In the genomic region with DNA sequence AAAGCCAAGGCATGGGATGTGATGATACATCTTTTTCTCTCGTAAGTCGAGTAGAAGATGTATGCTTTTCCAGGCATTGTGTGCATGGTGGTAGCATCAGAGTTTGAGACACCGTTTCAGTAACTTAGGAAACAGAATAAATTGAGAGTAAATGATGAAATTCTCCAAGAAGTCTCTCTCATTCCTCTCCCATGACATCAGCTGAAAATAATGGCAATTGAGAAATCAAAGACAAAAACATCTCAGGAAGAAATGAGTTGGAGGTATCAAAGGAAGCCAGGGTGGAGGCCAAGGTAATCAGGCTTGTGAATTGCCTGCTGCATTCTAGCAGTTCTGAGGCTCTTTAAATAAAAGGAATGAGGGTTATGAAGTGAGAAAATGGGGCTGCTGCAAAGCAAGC, we compare ENCODE assay signal across 21 cellular contexts. TPM values are rescaled to one million over a fixed set of nuclear protein-coding genes. Genes with fewer than 3 reads are reported as not detected.
DNase-seq lines count a peak whose midpoint lies in the region; ATAC-seq and TF ChIP-seq lines count a peak whose summit lies in the region.
"Had no signal": no experiment of that assay in that cellular context is flagged by ENCODE, and none has a peak within 500 bp of the region (broad histone marks: within the 10 kb centered on the region; RNA-seq: fewer than 3 reads in every experiment).

No MANE protein-coding gene starts in this region.

- H3K27ac ChIP-seq in foreskin keratinocyte (no peak overlapping the region), spleen (no peak overlapping the region)
- H3K27ac ChIP-seq: body of pancreas, dorsolateral prefrontal cortex, PC-9 had no signal

- H3K36me3 Mint-ChIP-seq in naive thymus-derived CD8-positive, alpha-beta T cell: no peaks in the 10 kb centered on the region

- H3K4me1 Mint-ChIP-seq in naive thymus-derived CD8-positive, alpha-beta T cell: no peaks in the 10 kb centered on the region

- no peak overlapping the region for H3K4me3 ChIP-seq in spleen
- H3K4me3 ChIP-seq: body of pancreas, dorsolateral prefrontal cortex, PC-9 had no signal

- peaks cover 2 to 23% (median 12%) of the 10 kb centered on the region in 5 donors for H3K27me3 Mint-ChIP-seq in naive thymus-derived CD8-positive, alpha-beta T cell

- H3K9me3 ChIP-seq in spleen: no peaks in the 10 kb centered on the region
- H3K9me3 ChIP-seq: body of pancreas had no signal

- ATAC-seq in foreskin keratinocyte: no peak
- ATAC-seq in sciatic nerve: peak; percentile 30
- ATAC-seq in naive thymus-derived CD8-positive, alpha-beta T cell: no peak
- ATAC-seq in HG03521 (IDR thresholded peaks at IDR 0.05; ENCODE audit: unreplicated experiment): no peak
- ATAC-seq: body of pancreas, esophagus mucosa, left colon had no signal

- no peak for TF ChIP-seq CTCF in foreskin keratinocyte (conservative IDR thresholded peaks at IDR 0.05)
- no peak for TF ChIP-seq CTCF in spleen (IDR thresholded peaks at IDR 0.05 in 8 of 11, conservative IDR thresholded peaks at IDR 0.05 in 3 of 11)

- POLR2A ChIA-PET in naive thymus-derived CD8-positive, alpha-beta T cell (lab: Charles Lee): no interaction called here

- H3K27ac Mint-ChIP-seq in naive thymus-derived CD8-positive, alpha-beta T cell: no peak overlapping the region

- 81 to 86% (median 82%) methylated on average over 3 of the region's 3 CpGs for WGBS in spleen, 5 donors

- no peaks in the 10 kb centered on the region for H3K4me1 ChIP-seq in foreskin keratinocyte
- no peaks in the 10 kb centered on the region for H3K4me1 ChIP-seq in spleen
- H3K4me1 ChIP-seq: body of pancreas had no signal

- DNase-seq in GM03348 (ENCODE audit: low spot score) (peak; percentile 51), astrocyte of the hippocampus (ENCODE audit: low read depth, low spot score) (peak; percentile 62), foreskin keratinocyte (peak; percentile 2 to 26), sciatic nerve (ENCODE audit: low spot score) (no peak), spleen (no peak), mucosa of gallbladder (ENCODE audit: low spot score) (no peak)
- DNase-seq in naive thymus-derived CD8-positive, alpha-beta T cell: no peak
- DNase-seq: activated CD4-positive, alpha-beta T cell treated with anti-CD3 and anti-CD28 coated beads for 48 hours; activated naive CD4-positive, alpha-beta T cell treated with Interleukin-2 at 50 U/mL for 16 hours; body of pancreas; Calu3; dorsolateral prefrontal cortex; left colon; NCI-H2107; NCI-H526 treated with DMSO at 0.1 percent for 48 hours; occipital lobe; PC-9; stimulated activated CD4-positive, alpha-beta T cell treated with anti-CD3 and anti-CD28 coated beads, Interleukin-4, amount 100 ng/mL, for 1 hour; T-helper 9 cell had no signal

- H3K4me3 Mint-ChIP-seq in naive thymus-derived CD8-positive, alpha-beta T cell: no peak overlapping the region

- TF ChIP-seq POLR2A in spleen (IDR thresholded peaks at IDR 0.05): no peak

- H3K27me3 ChIP-seq in foreskin keratinocyte (no peaks in the 10 kb centered on the region), spleen (replicated peaks in 1 of 7) (no peaks in the 10 kb centered on the region)
- H3K27me3 ChIP-seq: body of pancreas, dorsolateral prefrontal cortex had no signal

- H3K36me3 ChIP-seq in spleen: no peaks in the 10 kb centered on the region

- intact Hi-C loops in sciatic nerve (cut with DNase I): no loop called here
- intact Hi-C loops in spleen (cut with DNase I; ENCODE audit: low total_unique reads): no loop called here

- no peaks in the 10 kb centered on the region for H3K9me3 Mint-ChIP-seq in naive thymus-derived CD8-positive, alpha-beta T cell

RNA-seq across cellular contexts. Expression of a gene that starts 53.9 kb away (rescaled TPM):
- total RNA-seq in foreskin keratinocyte: not detected in 2 replicates
- not detected in 2 replicates for polyA plus RNA-seq in foreskin keratinocyte
- total RNA-seq in sciatic nerve: 32.9 TPM
- under 1 TPM in 1 of 2 experiments, not detected in 1; 0.18 TPM for total RNA-seq in naive thymus-derived CD8-positive, alpha-beta T cell
- polyA plus RNA-seq in naive thymus-derived CD8-positive, alpha-beta T cell: 1 to 10 TPM in 1 of 3 donors, not detected in 2; 2.0 TPM
- total RNA-seq in spleen: 1 to 10 TPM; 1.0 to 5.3 (median 2.6) TPM
- polyA plus RNA-seq in spleen: under 1 TPM; 0.26 to 0.37 (median 0.36) TPM
- 10.6 TPM for total RNA-seq in mucosa of gallbladder
- total RNA-seq: Calu3, PC-9 had no signal

Comparison
In these comparisons a context has a peak if more than half of its experiments do, and no peak if none do; other contexts are left out.
1. DNase-seq: peak in GM03348 (single experiment), astrocyte of the hippocampus (single experiment) and foreskin keratinocyte (2 of 2); none in sciatic nerve (single experiment), naive thymus-derived CD8-positive, alpha-beta T cell (0 of 10), spleen (single experiment) and mucosa of gallbladder (single experiment).